ENCODE assay signal across 8 cellular contexts in the genomic region with DNA sequence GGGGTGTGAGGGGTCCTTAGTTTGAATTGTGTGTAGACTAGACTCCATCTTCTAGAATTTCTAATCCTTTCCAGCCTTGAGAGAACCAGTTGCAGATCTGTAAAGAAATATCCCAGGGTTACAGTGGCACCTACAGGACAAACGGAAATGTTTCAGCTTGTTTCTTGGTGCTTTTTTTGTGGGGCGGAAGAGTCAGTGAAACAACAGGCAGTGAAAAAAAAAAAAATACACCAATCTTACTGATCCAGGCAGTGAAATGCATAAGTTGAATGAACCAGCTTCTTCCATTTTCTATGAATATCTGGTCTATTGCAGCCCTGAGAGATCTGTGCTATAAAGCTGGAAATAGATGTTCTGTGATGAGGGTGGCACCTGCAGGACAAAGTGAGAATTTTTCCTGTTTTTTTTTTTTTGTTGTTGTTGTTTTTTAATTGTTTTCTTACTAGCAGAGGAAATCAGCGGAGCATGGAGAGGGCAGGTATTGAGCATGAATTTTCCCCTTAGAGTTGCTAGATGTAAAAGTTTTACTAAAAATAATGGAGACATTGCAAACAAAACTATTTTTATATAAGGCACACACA.
DNase-seq lines count a peak whose midpoint lies in the region; ATAC-seq, FAIRE-seq and TF ChIP-seq lines count a peak whose summit lies in the region.

No MANE protein-coding gene starts in this region.

- TF ChIP-seq CTCF in A549 (IDR thresholded peaks at IDR 0.05) (peak; percentile 99), GM12872 (IDR thresholded peaks at IDR 0.05; ENCODE audit: insufficient read depth, low read depth, low read length) (peak; percentile 40; the same call in 2 of the 3 replicates), SU-DHL-6 (IDR thresholded peaks at IDR 0.05; ENCODE audit: insufficient read depth, low read length, poor library complexity, severe bottlenecking) (peak; percentile 76), ovary (IDR thresholded peaks at IDR 0.05) (peak in 2 of 3 donors; percentile 66 to 72)

- H3K27me3 ChIP-seq in SU-DHL-6 (ENCODE audit: low read length) (no peaks in the 10 kb centered on the region), ovary (no peaks in the 10 kb centered on the region)

- 5% methylated on average over 3 of the region's 3 CpGs for WGBS in A549 (ENCODE audit: missing lambda C conversion rate)
- WGBS in ovary, 3 donors: 1 to 3% (median 3%) methylated on average over 3 of the region's 3 CpGs

- no peaks in the 10 kb centered on the region for H3K9me3 Mint-ChIP-seq in activated naive CD4-positive, alpha-beta T cell treated with anti-CD3 and anti-CD28 coated beads, Interleukin-2, amount 10 ng/mL, durations not matched to agents 7 days and 5 days

- peak overlapping the region; percentile 25 for H2AFZ ChIP-seq in SU-DHL-6 (ENCODE audit: low read depth, low read length, severe bottlenecking)

- CTCF ChIA-PET in A549 (lab: Yijun Ruan, JAX): interaction anchor here (0.6 to 8.2 kb wide), 49 partner anchors 10 to 1997 kb away, joined by 3 to 403 read pairs (median 4); partner anchors contain the start of genes PON2, PON3 and SDHAF3
- CTCF ChIA-PET in activated naive CD4-positive, alpha-beta T cell treated with anti-CD3 and anti-CD28 coated beads, Interleukin-2, amount 10 ng/mL, durations not matched to agents 7 days and 5 days (lab: Charles Lee): interaction anchor here (0.6 to 7.4 kb wide), 14 partner anchors 9 to 1526 kb away, joined by 3 to 89 read pairs (median 4); partner anchors contain the start of gene PON3

- FAIRE-seq in A549 (lab: Jason Lieb, UNC): peak; percentile 96

- no peak overlapping the region for H3K9ac ChIP-seq in SU-DHL-6 (ENCODE audit: low read length)

- TF ChIP-seq POLR2A in A549 (IDR thresholded peaks at IDR 0.05; ENCODE audit: low read length): no peak
- TF ChIP-seq POLR2A in ovary (IDR thresholded peaks at IDR 0.05): no peak

- H3K4me3 Mint-ChIP-seq in activated naive CD4-positive, alpha-beta T cell treated with anti-CD3 and anti-CD28 coated beads, Interleukin-2, amount 10 ng/mL, durations not matched to agents 7 days and 5 days: no peak overlapping the region

- intact Hi-C loops in ovary (cut with DNase I): loop anchor here in 1 of 4 donors (5.0 kb wide), 1 partner anchor 178 kb away; no protein-coding TSS in a partner anchor

- H3K36me3 ChIP-seq in SU-DHL-6 (ENCODE audit: low read length) (no peaks in the 10 kb centered on the region), ovary (no peaks in the 10 kb centered on the region)

- POLR2A ChIA-PET in A549 (lab: Yijun Ruan, JAX): interaction anchor here (0.7 kb wide), 1 partner anchor 146 kb away, joined by 4 read pairs; no protein-coding TSS in a partner anchor

- H3K27ac Mint-ChIP-seq in activated naive CD4-positive, alpha-beta T cell treated with anti-CD3 and anti-CD28 coated beads, Interleukin-2, amount 10 ng/mL, durations not matched to agents 7 days and 5 days: no peak overlapping the region

- H3K4me2 ChIP-seq in A549 (peak overlapping the region; percentile 56), SU-DHL-6 (ENCODE audit: low read depth, low read length, poor library complexity, severe bottlenecking) (peak overlapping the region; percentile 17)

- no peaks in the 10 kb centered on the region for H3K79me2 ChIP-seq in SU-DHL-6 (ENCODE audit: insufficient read depth, low read length)

- H3K9me2 ChIP-seq in SU-DHL-6 (replicated peaks; ENCODE audit: insufficient read depth, low read length): no peaks in the 10 kb centered on the region

- H3K36me3 Mint-ChIP-seq in activated naive CD4-positive, alpha-beta T cell treated with anti-CD3 and anti-CD28 coated beads, Interleukin-2, amount 10 ng/mL, durations not matched to agents 7 days and 5 days: no peaks in the 10 kb centered on the region

- ATAC-seq in A549 (peak; percentile 74 to 79), HG02678 (IDR thresholded peaks at IDR 0.05; ENCODE audit: unreplicated experiment) (peak; percentile 74)

- H3K4me3 ChIP-seq in A549 (peak overlapping the region; percentile 12; the same call in 1 of the 3 replicates), SU-DHL-6 (ENCODE audit: insufficient read depth, low read length, poor library complexity, severe bottlenecking) (no peak overlapping the region), ovary (no peak overlapping the region)

- H3K27ac ChIP-seq in A549 (peak overlapping the region; percentile 27 to 53; a peak in 3 of 6 replicates), SU-DHL-6 (ENCODE audit: low read depth, low read length) (no peak overlapping the region), ovary (no peak overlapping the region)

- no peaks in the 10 kb centered on the region for H3K4me1 Mint-ChIP-seq in activated naive CD4-positive, alpha-beta T cell treated with anti-CD3 and anti-CD28 coated beads, Interleukin-2, amount 10 ng/mL, durations not matched to agents 7 days and 5 days

- TF ChIP-seq EP300 in A549 (IDR thresholded peaks at IDR 0.05): no peak
- TF ChIP-seq EP300 in ovary (IDR thresholded peaks at IDR 0.05): no peak

- H3F3A ChIP-seq in SU-DHL-6 (ENCODE audit: insufficient read depth): no peaks in the 10 kb centered on the region

- H3K9me3 ChIP-seq in A549: no peaks in the 10 kb centered on the region
- H3K9me3 ChIP-seq in SU-DHL-6 (ENCODE audit: insufficient read depth, low read length): no peaks in the 10 kb centered on the region
- H3K9me3 ChIP-seq in ovary: no peaks in the 10 kb centered on the region

- TF ChIP-seq RAD21 in A549 (conservative IDR thresholded peaks at IDR 0.05 in 1 of 2, IDR thresholded peaks at IDR 0.05 in 1 of 2): peak; percentile 62 to 87

- peaks cover 3% of the 10 kb centered on the region; the same call in 1 of the 2 replicates for H4K20me1 ChIP-seq in SU-DHL-6 (ENCODE audit: low read depth, low read length)

- H3K27me3 Mint-ChIP-seq in activated naive CD4-positive, alpha-beta T cell treated with anti-CD3 and anti-CD28 coated beads, Interleukin-2, amount 10 ng/mL, durations not matched to agents 7 days and 5 days: peaks cover 4% of the 10 kb centered on the region

- DNase-seq in A549 (ENCODE audit: low read depth in 1 of 2, low spot score in 1 of 2) (peak; percentile 6 to 73), NCI-H1105 treated with DMSO at 0.1 percent for 48 hours (lab: John Stamatoyannopoulos, UW) (peak; percentile 66), foreskin melanocyte (peak; percentile 59), ovary (no peak)
- DNase-seq in activated naive CD4-positive, alpha-beta T cell treated with anti-CD3 and anti-CD28 coated beads, Interleukin-2, amount 10 ng/mL, durations not matched to agents 7 days and 5 days: no peak

- H3K4me1 ChIP-seq in A549 (peaks cover 23% of the 10 kb centered on the region; the same call in 2 of the 3 replicates), ovary (ENCODE audit: insufficient read depth) (no peaks in the 10 kb centered on the region)

TF ChIP-seq in A549, 52 proteins besides CTCF, POLR2A, EP300 and RAD21:
- no peak for TF ChIP-seq FOSL2 (IDR thresholded peaks at IDR 0.05)
- no peak for TF ChIP-seq FOSL2 (CRISPR knock-in tag; IDR thresholded peaks at IDR 0.05)
- TF ChIP-seq KDM5A (IDR thresholded peaks at IDR 0.05): peak; percentile 51; the same call in 1 of the 2 replicates
- peak; percentile 68 for TF ChIP-seq SMC3 (IDR thresholded peaks at IDR 0.05)
- no peak for TF ChIP-seq ZFP36 (IDR thresholded peaks at IDR 0.05; ENCODE audit: borderline replicate concordance, partially characterized antibody)

Comparison
In these comparisons a context has a peak if more than half of its experiments do, and no peak if none do; other contexts are left out.
1. DNase-seq: peak in A549 (2 of 2), NCI-H1105 treated with DMSO at 0.1 percent for 48 hours (single experiment) and foreskin melanocyte (single experiment); none in ovary (0 of 5) and activated naive CD4-positive, alpha-beta T cell treated with anti-CD3 and anti-CD28 coated beads, Interleukin-2, amount 10 ng/mL, durations not matched to agents 7 days and 5 days (single experiment).
2. H3K27ac ChIP-seq: peak in A549 (2 of 2); none in SU-DHL-6 (single experiment) and ovary (0 of 2).
3. CTCF ChIP-seq: peak in every context shown above with its lines; median percentile 99 in A549; 76 in SU-DHL-6; 69 in ovary; 40 in GM12872.